ENCODE assay signal across 19 cellular contexts in genomic region chr12:62784576-62784975, GRCh38.
DNase-seq lines count a peak whose midpoint lies in the region; ATAC-seq and TF ChIP-seq lines count a peak whose summit lies in the region.
"Had no signal": no experiment of that assay in that cellular context is flagged by ENCODE, and none has a peak within 500 bp of the region (broad histone marks: within the 10 kb centered on the region; RNA-seq: fewer than 3 reads in every experiment).

No MANE protein-coding gene starts in this region.

- H2AFZ ChIP-seq in SK-N-SH (ENCODE audit: low read depth), result peak overlapping the region; percentile 36; the same call in 1 of the 2 replicates
- no peak overlapping the region for H2AFZ ChIP-seq in smooth muscle cell (ENCODE audit: low read depth)

- H3F3A ChIP-seq in SK-N-SH (replicated peaks; ENCODE audit: insufficient read depth) (peaks cover 33% of the 10 kb centered on the region), smooth muscle cell (ENCODE audit: low read depth) (no peaks in the 10 kb centered on the region)

- H3K9me2 ChIP-seq in SK-N-SH, result no peaks in the 10 kb centered on the region

- no peaks in the 10 kb centered on the region for H3K9me3 Mint-ChIP-seq in CD8-positive, alpha-beta T cell
- H3K9me3 Mint-ChIP-seq: CD4-positive, CD25-positive, alpha-beta regulatory T cell had no signal

- no peaks in the 10 kb centered on the region for H4K20me1 ChIP-seq in SK-N-SH (ENCODE audit: insufficient read depth)
- H4K20me1 ChIP-seq in smooth muscle cell (ENCODE audit: low read depth), result no peaks in the 10 kb centered on the region

- H3K27ac Mint-ChIP-seq in CD8-positive, alpha-beta T cell, result no peak overlapping the region
- H3K27ac Mint-ChIP-seq: CD4-positive, CD25-positive, alpha-beta regulatory T cell had no signal

- peaks cover 5% of the 10 kb centered on the region for H3K4me1 Mint-ChIP-seq in CD8-positive, alpha-beta T cell (ENCODE audit: low read depth)

- no peaks in the 10 kb centered on the region for H3K36me3 Mint-ChIP-seq in CD8-positive, alpha-beta T cell
- H3K36me3 Mint-ChIP-seq: CD4-positive, CD25-positive, alpha-beta regulatory T cell had no signal

- POLR2A ChIA-PET in SK-N-SH (lab: Yijun Ruan, JAX), result no interaction called here
- POLR2A ChIA-PET in CD8-positive, alpha-beta T cell (lab: Charles Lee), result no interaction called here

- no peaks in the 10 kb centered on the region for H3K9me3 ChIP-seq in SK-N-SH
- H3K9me3 ChIP-seq in smooth muscle cell (replicated peaks; ENCODE audit: low read depth), result no peaks in the 10 kb centered on the region
- no peaks in the 10 kb centered on the region for H3K9me3 ChIP-seq in CD8-positive, alpha-beta T cell (ENCODE audit: low read length)
- H3K9me3 ChIP-seq: BE2C, Caco-2 had no signal

- no peak overlapping the region for H3K4me3 Mint-ChIP-seq in CD8-positive, alpha-beta T cell
- H3K4me3 Mint-ChIP-seq: CD4-positive, CD25-positive, alpha-beta regulatory T cell had no signal

- intact Hi-C loops in CD8-positive, alpha-beta T cell (cut with DNase I, micrococcal nuclease), result no loop called here

- TF ChIP-seq RAD21 in SK-N-SH (IDR thresholded peaks at IDR 0.05; ENCODE audit: low read length), result no peak

- no peaks in the 10 kb centered on the region for H3K36me3 ChIP-seq in SK-N-SH (replicated peaks in 1 of 2; ENCODE audit: control insufficient read depth in 1 of 2, insufficient read depth in 2 of 2, low read length in 1 of 2)
- no peaks in the 10 kb centered on the region for H3K36me3 ChIP-seq in smooth muscle cell (ENCODE audit: low read depth)
- H3K36me3 ChIP-seq in CD8-positive, alpha-beta T cell (ENCODE audit: insufficient read depth, low read length), result no peaks in the 10 kb centered on the region
- H3K36me3 ChIP-seq: BE2C had no signal

- CTCF ChIA-PET in SK-N-SH (lab: Yijun Ruan, JAX), result interaction anchor here (2.4 to 4.0 kb wide), 2 partner anchors 12 to 347 kb away, joined by 7 to 42 read pairs; no protein-coding TSS in a partner anchor
- CTCF ChIA-PET in CD8-positive, alpha-beta T cell (lab: Charles Lee), result interaction anchor here (0.7 to 2.6 kb wide), 5 partner anchors 9 to 1473 kb away, joined by 3 to 13 read pairs (median 7); no protein-coding TSS in a partner anchor

- no peak overlapping the region for H3K4me2 ChIP-seq in SK-N-SH
- H3K4me2 ChIP-seq in smooth muscle cell, result no peak overlapping the region
- H3K4me2 ChIP-seq: KMS-11 had no signal

- H3K27ac ChIP-seq in SK-N-SH (ENCODE audit: low read depth in 2 of 2, low read length in 1 of 2), result peak overlapping the region in 1 of 2 experiments; percentile 90; a peak in 2 of 4 replicates
- peak overlapping the region; percentile 97 for H3K27ac ChIP-seq in epithelial cell of prostate
- peak overlapping the region; percentile 71 for H3K27ac ChIP-seq in smooth muscle cell (ENCODE audit: low read depth)
- no peak overlapping the region for H3K27ac ChIP-seq in CD8-positive, alpha-beta T cell (ENCODE audit: low read depth, low read length)
- H3K27ac ChIP-seq: KMS-11 had no signal

- no peaks in the 10 kb centered on the region for H3K27me3 Mint-ChIP-seq in CD8-positive, alpha-beta T cell (ENCODE audit: low read depth)

- ATAC-seq in SK-N-SH treated with all-trans-retinoic acid at 6 μM for 48 hours (no peak), HG03378 (IDR thresholded peaks at IDR 0.05; ENCODE audit: unreplicated experiment) (no peak)
- no peak for ATAC-seq in CD8-positive, alpha-beta T cell
- ATAC-seq: Panc1 had no signal

- H3K79me2 ChIP-seq in SK-N-SH (ENCODE audit: insufficient read depth), result no peaks in the 10 kb centered on the region
- no peaks in the 10 kb centered on the region for H3K79me2 ChIP-seq in smooth muscle cell (ENCODE audit: low read depth)

- H3K4me1 ChIP-seq in SK-N-SH (ENCODE audit: control insufficient read depth in 1 of 2, insufficient read depth in 2 of 2, low read depth in 1 of 2, low read length in 1 of 2) (peaks cover 7 to 32% of the 10 kb centered on the region in 2 experiments; a peak in 3 of 4 replicates), smooth muscle cell (ENCODE audit: low read depth) (peaks cover 4% of the 10 kb centered on the region)
- H3K4me1 ChIP-seq in CD8-positive, alpha-beta T cell (ENCODE audit: insufficient read depth, low read length), result no peaks in the 10 kb centered on the region
- H3K4me1 ChIP-seq: BE2C had no signal

- DNase-seq in SK-N-SH, result no peak
- DNase-seq in NCI-H526 treated with DMSO at 0.1 percent for 48 hours (lab: John Stamatoyannopoulos, UW), result peak; percentile 47
- no peak for DNase-seq in epithelial cell of prostate (ENCODE audit: low read depth, low spot score)
- DNase-seq in smooth muscle cell (lab: John Stamatoyannopoulos, UW; ENCODE audit: unreplicated experiment), result no peak
- no peak for DNase-seq in CD8-positive, alpha-beta T cell
- DNase-seq in DMS 273 (lab: John Stamatoyannopoulos, UW; ENCODE audit: unreplicated experiment), result no peak
- DNase-seq: 8988T; BE2C; Caco-2; CD4-positive, CD25-positive, alpha-beta regulatory T cell; DMS153; NCI-H1417; NCI-H187; NCI-H2107; NCI-H226 had no signal

- 68% methylated on average over 4 of the region's 4 CpGs for WGBS in SK-N-SH (ENCODE audit: low lambda C conversion rate)
- WGBS in smooth muscle cell (ENCODE audit: low lambda C conversion rate), result 52% methylated on average over 4 of the region's 4 CpGs

- H3K9ac ChIP-seq in SK-N-SH (no peak overlapping the region), smooth muscle cell (ENCODE audit: low read depth) (no peak overlapping the region)
- H3K9ac ChIP-seq: KMS-11 had no signal

- H3K4me3 ChIP-seq in SK-N-SH (ENCODE audit: low read depth in 2 of 2, low read length in 1 of 2) (no peak overlapping the region), smooth muscle cell (no peak overlapping the region)
- no peak overlapping the region for H3K4me3 ChIP-seq in CD8-positive, alpha-beta T cell (ENCODE audit: low read depth, low read length)

- 0 out of 4 replicates have a peak, but pooled peaks of 1 of the 2 experiments have one; percentile 25 for TF ChIP-seq EP300 in SK-N-SH (IDR thresholded peaks at IDR 0.05; ENCODE audit: borderline replicate concordance in 1 of 2, low read depth in 1 of 2, low read length in 1 of 2)

- TF ChIP-seq CTCF in SK-N-SH (IDR thresholded peaks at IDR 0.05) (no peak), smooth muscle cell (IDR thresholded peaks at IDR 0.05; ENCODE audit: borderline replicate concordance, insufficient read depth, poor library complexity, severe bottlenecking) (no peak)
- no peak for TF ChIP-seq CTCF in CD8-positive, alpha-beta T cell (IDR thresholded peaks at IDR 0.05)

- no peaks in the 10 kb centered on the region for H3K27me3 ChIP-seq in SK-N-SH (ENCODE audit: insufficient read depth)
- no peaks in the 10 kb centered on the region for H3K27me3 ChIP-seq in smooth muscle cell (ENCODE audit: low read depth)
- H3K27me3 ChIP-seq in CD8-positive, alpha-beta T cell (ENCODE audit: insufficient read depth, low read length), result no peaks in the 10 kb centered on the region
- H3K27me3 ChIP-seq: BE2C had no signal

TF ChIP-seq in SK-N-SH, 30 proteins besides CTCF, POLR2A, EP300 and RAD21:
- TF ChIP-seq PBX3 (IDR thresholded peaks at IDR 0.05) (peak; percentile 47; the same call in 1 of the 2 replicates), IRF3 (IDR thresholded peaks at IDR 0.05; ENCODE audit: low read depth, low read length) (no peak)
TF ChIP-seq in SK-N-SH: peak in this region for 1.

TF ChIP-seq in SK-N-SH treated with all-trans-retinoic acid at 6 μM for 48 hours, 23 proteins besides CTCF, POLR2A, EP300 and RAD21:
- TF ChIP-seq RARB (CRISPR knock-in tag; IDR thresholded peaks at IDR 0.05), result no peak
- TF ChIP-seq TOX (CRISPR knock-in tag; IDR thresholded peaks at IDR 0.05; ENCODE audit: borderline replicate concordance), result no peak
- TF ChIP-seq ARNTL (CRISPR knock-in tag; IDR thresholded peaks at IDR 0.05; ENCODE audit: borderline replicate concordance, low read depth), result no peak
- no peak for TF ChIP-seq ZC3H10 (CRISPR knock-in tag; IDR thresholded peaks at IDR 0.05)
- no peak for TF ChIP-seq GLIS3 (CRISPR knock-in tag; IDR thresholded peaks at IDR 0.05)
